Comparison of ENCODE assay signal across 15 cellular contexts in genomic region chr9:134172198-134173126, GRCh38. TPM values are rescaled to one million over a fixed set of nuclear protein-coding genes. Genes with fewer than 3 reads are reported as not detected.
DNase-seq lines count a peak whose midpoint lies in the region; TF ChIP-seq lines count a peak whose summit lies in the region.
"Had no signal": no experiment of that assay in that cellular context is flagged by ENCODE, and none has a peak within 500 bp of the region (broad histone marks: within the 10 kb centered on the region; RNA-seq: fewer than 3 reads in every experiment).

No MANE protein-coding gene starts in this region.

- WGBS in GM23248 (ENCODE audit: low coverage in 1 of 2, low lambda C conversion rate in 2 of 2, missing lambda C conversion rate in 2 of 2), 2 experiments: 77 to 79% methylated on average over 31 of the region's 31 CpGs
- 79% methylated on average over 31 of the region's 31 CpGs for WGBS in liver
- WGBS in hepatocyte (ENCODE audit: low lambda C conversion rate, missing lambda C conversion rate): 88% methylated on average over 31 of the region's 31 CpGs

- H3K27me3 ChIP-seq in GM23248 (replicated peaks; ENCODE audit: insufficient read depth) (peaks cover 10% of the 10 kb centered on the region), liver (ENCODE audit: control insufficient read depth in 4 of 4, insufficient read depth in 4 of 4, low read length in 3 of 4) (no peaks in the 10 kb centered on the region), skeletal muscle tissue (ENCODE audit: control insufficient read depth in 3 of 3, insufficient read depth in 3 of 3, low read length in 3 of 3) (peaks cover 0 to 14% (median 10%) of the 10 kb centered on the region in 3 donors), hepatocyte (no peaks in the 10 kb centered on the region)

- no peak for TF ChIP-seq RAD21 in liver (IDR thresholded peaks at IDR 0.05)

- DNase-seq in GM23248: no peak
- DNase-seq in caudate nucleus (lab: John Stamatoyannopoulos, UW): no peak
- no peak for DNase-seq in NOMO-1 (lab: John Stamatoyannopoulos, UW; ENCODE audit: unreplicated experiment in 2 of 2)
- DNase-seq in medulla oblongata (ENCODE audit: extremely low spot score): no peak
- no peak for DNase-seq in KG1 (lab: John Stamatoyannopoulos, UW)
- no peak for DNase-seq in hepatocyte (ENCODE audit: low spot score)
- DNase-seq: activated CD8-positive, alpha-beta T cell treated with anti-CD3 and anti-CD28 coated beads, Interleukin-2, amount 10 ng/mL, durations not matched to agents 7 days and 5 days; amygdala; CD4-positive, alpha-beta memory T cell; DND-41; NCI-H2107; NCI-H526; PC-9 had no signal

- H3K9me3 ChIP-seq in GM23248 (ENCODE audit: low read depth): no peaks in the 10 kb centered on the region
- H3K9me3 ChIP-seq in liver (ENCODE audit: control insufficient read depth in 4 of 4, low read length in 3 of 4): no peaks in the 10 kb centered on the region
- no peaks in the 10 kb centered on the region for H3K9me3 ChIP-seq in skeletal muscle tissue (ENCODE audit: control insufficient read depth in 3 of 3, low read length in 3 of 3)
- H3K9me3 ChIP-seq in hepatocyte (ENCODE audit: low read depth): no peaks in the 10 kb centered on the region

- H3K9me2 ChIP-seq in GM23248 (ENCODE audit: insufficient read depth) (no peaks in the 10 kb centered on the region), hepatocyte (replicated peaks; ENCODE audit: insufficient read depth) (no peaks in the 10 kb centered on the region)

- H3K4me2 ChIP-seq in GM23248 (ENCODE audit: unreplicated experiment) (peak overlapping the region; percentile 52), hepatocyte (no peak overlapping the region)
- H3K4me2 ChIP-seq: PC-9 had no signal

- H3K27ac ChIP-seq in GM23248: peak overlapping the region; percentile 63
- peak overlapping the region; percentile 16 for H3K27ac ChIP-seq in caudate nucleus (ENCODE audit: low read depth, low read length)
- peak overlapping the region; percentile 61 to 68 for H3K27ac ChIP-seq in liver (ENCODE audit: low read depth in 1 of 2, low read length in 2 of 2)
- H3K27ac ChIP-seq in skeletal muscle tissue (ENCODE audit: low read depth, low read length): peak overlapping the region; percentile 54
- no peak overlapping the region for H3K27ac ChIP-seq in hepatocyte
- H3K27ac ChIP-seq: PC-9 had no signal

- TF ChIP-seq CTCF in liver (IDR thresholded peaks at IDR 0.05; ENCODE audit: low read depth, low read length, missing input control): no peak
- TF ChIP-seq CTCF in hepatocyte (IDR thresholded peaks at IDR 0.05; ENCODE audit: poor library complexity): no peak

- in situ Hi-C loops in GM23248 (cut with MboI): no loop called here

- no peaks in the 10 kb centered on the region for H3K36me3 ChIP-seq in GM23248 (ENCODE audit: low read depth)
- no peaks in the 10 kb centered on the region for H3K36me3 ChIP-seq in liver (ENCODE audit: control insufficient read depth in 4 of 4, insufficient read depth in 3 of 4, low read depth in 1 of 4, low read length in 3 of 4)
- H3K36me3 ChIP-seq in skeletal muscle tissue (ENCODE audit: control insufficient read depth in 3 of 3, insufficient read depth in 3 of 3, low read length in 3 of 3): no peaks in the 10 kb centered on the region
- H3K36me3 ChIP-seq in hepatocyte (replicated peaks; ENCODE audit: insufficient read depth, low read depth): no peaks in the 10 kb centered on the region

- H3K79me2 ChIP-seq in GM23248 (ENCODE audit: insufficient read depth) (no peaks in the 10 kb centered on the region), hepatocyte (no peaks in the 10 kb centered on the region)

- H2AFZ ChIP-seq in GM23248: peak overlapping the region; percentile 63; the same call in 1 of the 2 replicates
- no peak overlapping the region for H2AFZ ChIP-seq in hepatocyte
- H2AFZ ChIP-seq: PC-9 had no signal

- no peaks in the 10 kb centered on the region for H4K20me1 ChIP-seq in GM23248 (ENCODE audit: insufficient read depth)
- no peaks in the 10 kb centered on the region for H4K20me1 ChIP-seq in hepatocyte (ENCODE audit: insufficient read depth, poor library complexity, severe bottlenecking)

- H3K9ac ChIP-seq in GM23248 (peak overlapping the region; percentile 20), liver (ENCODE audit: low read depth in 1 of 2, low read length in 2 of 2) (no peak overlapping the region), skeletal muscle tissue (ENCODE audit: low read depth in 1 of 3, low read length in 3 of 3) (peak overlapping the region in 1 of 3 donors; percentile 40)

- no peak overlapping the region for H3K4me3 ChIP-seq in GM23248
- H3K4me3 ChIP-seq in liver (ENCODE audit: low read depth in 1 of 3, low read length in 3 of 3): no peak overlapping the region
- no peak overlapping the region for H3K4me3 ChIP-seq in skeletal muscle tissue (ENCODE audit: low read length in 3 of 3)
- no peak overlapping the region for H3K4me3 ChIP-seq in hepatocyte
- H3K4me3 ChIP-seq: PC-9 had no signal

- peaks cover 12% of the 10 kb centered on the region; the same call in 1 of the 2 replicates for H3F3A ChIP-seq in GM23248 (ENCODE audit: insufficient read depth)

- H3K4me1 ChIP-seq in GM23248 (ENCODE audit: insufficient read depth): peaks cover 9% of the 10 kb centered on the region
- peaks cover 16 to 47% (median 29%) of the 10 kb centered on the region in 4 donors for H3K4me1 ChIP-seq in liver (ENCODE audit: control insufficient read depth in 4 of 4, insufficient read depth in 4 of 4, low read length in 3 of 4)
- peaks cover 29 to 35% (median 30%) of the 10 kb centered on the region in 3 donors for H3K4me1 ChIP-seq in skeletal muscle tissue (ENCODE audit: control insufficient read depth in 3 of 3, insufficient read depth in 3 of 3, low read length in 3 of 3)
- H3K4me1 ChIP-seq in hepatocyte (ENCODE audit: insufficient read depth): peaks cover 8% of the 10 kb centered on the region

TF ChIP-seq in liver, 16 proteins besides CTCF, POLR2A, EP300 and RAD21 (continues in another document):
- TF ChIP-seq HNF4G (IDR thresholded peaks at IDR 0.05) (no peak), GABPA (IDR thresholded peaks at IDR 0.05 in 1 of 2, conservative IDR thresholded peaks at IDR 0.05 in 1 of 2) (no peak), NR2F2 (IDR thresholded peaks at IDR 0.05) (peak; percentile 97), JUND (IDR thresholded peaks at IDR 0.05) (no peak), TAF1 (conservative IDR thresholded peaks at IDR 0.05) (no peak), ATF3 (IDR thresholded peaks at IDR 0.05) (no peak), HNF4A (conservative IDR thresholded peaks at IDR 0.05) (no peak), FOXA2 (IDR thresholded peaks at IDR 0.05) (no peak), EGR1 (IDR thresholded peaks at IDR 0.05; ENCODE audit: low read depth in 2 of 2) (no peak), RXRA (IDR thresholded peaks at IDR 0.05) (peak; percentile 52 to 63), REST (IDR thresholded peaks at IDR 0.05) (no peak), FOXA1 (IDR thresholded peaks at IDR 0.05) (no peak)

RNA-seq across cellular contexts. Expression of gene RNU6ATAC, which starts 8.1 kb away (rescaled TPM):
- not detected in 2 replicates for total RNA-seq in GM23248 (2014; rRNA removed; shearing (Covaris generic))
- polyA plus RNA-seq in GM23248 (2016; fragmentation: Nextera tagmentation; extraction: Ambion mirVana) (not detected in 2 replicates), liver (not detected), hepatocyte (not detected in 2 replicates)
- total RNA-seq in liver (not detected), skeletal muscle tissue (not detected), hepatocyte (not detected in 2 replicates)
- polyA plus RNA-seq: CD4-positive, alpha-beta memory T cell had no signal

RNA-seq across cellular contexts. Expression of gene WDR5, which starts 36.6 kb away (rescaled TPM):
- total RNA-seq in GM23248 (2014; rRNA removed; shearing (Covaris generic)): 25.9 and 29.2 TPM in 2 replicates
- polyA plus RNA-seq in GM23248 (2016; fragmentation: Nextera tagmentation; extraction: Ambion mirVana) (21.0 and 21.8 TPM in 2 replicates), liver (10 to 100 TPM; 11.1 to 17.8 TPM), hepatocyte (20.2 and 20.9 TPM in 2 replicates)
- total RNA-seq in liver (10 to 100 TPM; 11.4 to 21.6 TPM), skeletal muscle tissue (28.2 TPM), hepatocyte (19.8 and 21.0 TPM in 2 replicates)
